ENCODE assay signal across 43 cellular contexts in the genomic region with DNA sequence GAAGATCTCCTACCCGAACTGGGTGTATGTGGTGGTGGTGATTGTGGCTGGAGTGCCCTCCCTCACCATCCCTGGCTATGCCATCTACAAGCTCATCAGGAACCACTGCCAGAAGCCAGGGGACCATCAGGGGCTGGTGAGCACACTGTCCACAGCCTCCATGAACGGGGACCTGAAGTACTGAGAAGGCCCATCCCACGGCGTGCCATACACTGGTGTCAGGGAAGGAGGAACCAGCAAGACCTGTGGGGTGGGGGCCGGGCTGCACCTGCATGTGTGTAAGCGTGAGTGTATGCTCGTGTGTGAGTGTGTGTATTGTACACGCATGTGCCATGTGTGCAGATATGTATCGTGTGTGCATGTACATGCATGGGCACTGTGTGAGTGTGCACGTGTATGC. TPM values are rescaled to one million over a fixed set of nuclear protein-coding genes. Genes with fewer than 3 reads are reported as not detected.
"Had no signal": no experiment of that assay in that cellular context is flagged by ENCODE, and none has a peak within 500 bp of the region (broad histone marks: within the 10 kb centered on the region; RNA-seq: fewer than 3 reads in every experiment).

No MANE protein-coding gene starts in this region.

- H3K36me3 ChIP-seq: brain microvascular endothelial cell, breast epithelium, cardiac muscle cell had no signal

- H3K27me3 ChIP-seq: body of pancreas, brain microvascular endothelial cell, cardiac muscle cell had no signal

- H3K4me1 ChIP-seq: body of pancreas, breast epithelium had no signal

- H3K27ac ChIP-seq: body of pancreas, brain microvascular endothelial cell, breast epithelium, cardiac muscle cell, VCaP had no signal

- H3K4me3 ChIP-seq: body of pancreas, breast epithelium, cardiac muscle cell had no signal

- H3K9me3 ChIP-seq: body of pancreas had no signal

- H3K27ac Mint-ChIP-seq: activated CD4-positive, alpha-beta memory T cell treated with anti-CD3 and anti-CD28 coated beads, Interleukin-2, amount 10 ng/mL, durations not matched to agents 7 days and 5 days; activated CD4-positive, alpha-beta T cell treated with anti-CD3 and anti-CD28 coated beads for 36 hours; activated CD4-positive, alpha-beta T cell treated with anti-CD3 and anti-CD28 coated beads, Interleukin-2, amount 10 ng/mL, durations not matched to agents 7 days and 5 days; activated CD8-positive, alpha-beta memory T cell treated with anti-CD3 and anti-CD28 coated beads, Interleukin-2, amount 10 ng/mL, durations not matched to agents 7 days and 5 days; activated CD8-positive, alpha-beta T cell treated with anti-CD3 and anti-CD28 coated beads, Interleukin-2, amount 10 ng/mL, durations not matched to agents 7 days and 5 days; activated naive CD4-positive, alpha-beta T cell treated with anti-CD3 and anti-CD28 coated beads, Interleukin-2, amount 10 ng/mL, durations not matched to agents 7 days and 5 days; activated naive CD4-positive, alpha-beta T cell treated with anti-CD3 and anti-CD28 coated beads, Interleukin-2, amount 50 U/mL, for 24 hours; activated naive CD8-positive, alpha-beta T cell; activated naive CD8-positive, alpha-beta T cell treated with anti-CD3 and anti-CD28 coated beads, Interleukin-2, amount 10 ng/mL, durations not matched to agents 7 days and 5 days; activated naive CD8-positive, alpha-beta T cell treated with anti-CD3 and anti-CD28 coated beads, Interleukin-2, amount 50 U/mL, for 24 hours; activated T-cell treated with anti-CD3 and anti-CD28 coated beads, Interleukin-2, amount 50 U/mL, for 24 hours; activated T-helper 2 cell treated with anti-CD3 and anti-CD28 coated beads, Interferon-gamma antibody, Interleukin-2, Interleukin-4, amounts not matched to agents 10 μg/mL and 5 μg/mL and 100 μg/mL, durations not matched to agents 14 hours and 24 hours and 36 hours; T-helper 1 cell treated with Interleukin-12 subunit alpha and Interleukin-12 subunit beta and Interleukin-4 antibody, amounts not matched to agents 30 μg/mL and 1 μg/mL, for 36 hours; T-helper 2 cell treated with Interferon-gamma antibody and Interleukin-4, amounts not matched to agents 5 μg/mL and 100 μg/mL, for 36 hours; WTC11 had no signal

- H3K36me3 Mint-ChIP-seq: activated CD8-positive, alpha-beta memory T cell treated with anti-CD3 and anti-CD28 coated beads, Interleukin-2, amount 10 ng/mL, durations not matched to agents 7 days and 5 days; activated naive CD4-positive, alpha-beta T cell treated with anti-CD3 and anti-CD28 coated beads, Interleukin-2, amount 10 ng/mL, durations not matched to agents 7 days and 5 days; activated naive CD4-positive, alpha-beta T cell treated with anti-CD3 and anti-CD28 coated beads, Interleukin-2, amount 50 U/mL, for 24 hours; activated naive CD8-positive, alpha-beta T cell; activated naive CD8-positive, alpha-beta T cell treated with anti-CD3 and anti-CD28 coated beads, Interleukin-2, amount 10 ng/mL, durations not matched to agents 7 days and 5 days; WTC11 had no signal

- H3K9me3 Mint-ChIP-seq: activated naive CD4-positive, alpha-beta T cell treated with anti-CD3 and anti-CD28 coated beads, Interleukin-2, amount 50 U/mL, for 24 hours; activated naive CD8-positive, alpha-beta T cell treated with anti-CD3 and anti-CD28 coated beads, Interleukin-2, amount 10 ng/mL, durations not matched to agents 7 days and 5 days; activated naive CD8-positive, alpha-beta T cell treated with anti-CD3 and anti-CD28 coated beads, Interleukin-2, amount 50 U/mL, for 24 hours; activated T-cell treated with anti-CD3 and anti-CD28 coated beads, Interleukin-2, amount 50 U/mL, for 24 hours; activated T-helper 2 cell treated with anti-CD3 and anti-CD28 coated beads, Interferon-gamma antibody, Interleukin-2, Interleukin-4, amounts not matched to agents 10 μg/mL and 5 μg/mL and 100 μg/mL, durations not matched to agents 14 hours and 24 hours and 36 hours; central memory CD8-positive, alpha-beta T cell; T-helper 2 cell treated with Interferon-gamma antibody and Interleukin-4, amounts not matched to agents 5 μg/mL and 100 μg/mL, for 36 hours had no signal

- H3K27me3 Mint-ChIP-seq: activated CD4-positive, alpha-beta memory T cell treated with anti-CD3 and anti-CD28 coated beads, Interleukin-2, amount 10 ng/mL, durations not matched to agents 7 days and 5 days; activated CD4-positive, alpha-beta T cell treated with anti-CD3 and anti-CD28 coated beads for 36 hours; activated naive CD4-positive, alpha-beta T cell treated with anti-CD3 and anti-CD28 coated beads, Interleukin-2, amount 50 U/mL, for 24 hours; activated naive CD8-positive, alpha-beta T cell; activated naive CD8-positive, alpha-beta T cell treated with anti-CD3 and anti-CD28 coated beads, Interleukin-2, amount 50 U/mL, for 24 hours; activated T-cell treated with anti-CD3 and anti-CD28 coated beads, Interleukin-2, amount 50 U/mL, for 24 hours had no signal

- H3K4me3 Mint-ChIP-seq: activated CD4-positive, alpha-beta memory T cell treated with anti-CD3 and anti-CD28 coated beads, Interleukin-2, amount 10 ng/mL, durations not matched to agents 7 days and 5 days; activated CD4-positive, alpha-beta T cell treated with anti-CD3 and anti-CD28 coated beads for 36 hours; activated CD4-positive, alpha-beta T cell treated with anti-CD3 and anti-CD28 coated beads, Interleukin-2, amount 10 ng/mL, durations not matched to agents 7 days and 5 days; activated CD8-positive, alpha-beta memory T cell treated with anti-CD3 and anti-CD28 coated beads, Interleukin-2, amount 10 ng/mL, durations not matched to agents 7 days and 5 days; activated CD8-positive, alpha-beta T cell treated with anti-CD3 and anti-CD28 coated beads, Interleukin-2, amount 10 ng/mL, durations not matched to agents 7 days and 5 days; activated naive CD4-positive, alpha-beta T cell treated with anti-CD3 and anti-CD28 coated beads, Interleukin-2, amount 10 ng/mL, durations not matched to agents 7 days and 5 days; activated naive CD4-positive, alpha-beta T cell treated with anti-CD3 and anti-CD28 coated beads, Interleukin-2, amount 50 U/mL, for 24 hours; activated naive CD8-positive, alpha-beta T cell; activated naive CD8-positive, alpha-beta T cell treated with anti-CD3 and anti-CD28 coated beads, Interleukin-2, amount 10 ng/mL, durations not matched to agents 7 days and 5 days; activated naive CD8-positive, alpha-beta T cell treated with anti-CD3 and anti-CD28 coated beads, Interleukin-2, amount 50 U/mL, for 24 hours; activated T-cell treated with anti-CD3 and anti-CD28 coated beads, Interleukin-2, amount 50 U/mL, for 24 hours; central memory CD8-positive, alpha-beta T cell; T-helper 1 cell treated with Interleukin-12 subunit alpha and Interleukin-12 subunit beta and Interleukin-4 antibody, amounts not matched to agents 30 μg/mL and 1 μg/mL, for 36 hours; T-helper 2 cell treated with Interferon-gamma antibody and Interleukin-4, amounts not matched to agents 5 μg/mL and 100 μg/mL, for 36 hours; WTC11 had no signal

- ATAC-seq: activated CD4-positive, alpha-beta T cell treated with anti-CD3 and anti-CD28 coated beads for 36 hours; activated CD4-positive, CD25-positive, alpha-beta regulatory T cell treated with anti-CD3 and anti-CD28 coated beads, Interleukin-2, amount 50 U/mL, for 24 hours; activated CD8-positive, alpha-beta memory T cell treated with anti-CD3 and anti-CD28 coated beads, Interleukin-2, amount 10 ng/mL, durations not matched to agents 7 days and 5 days; activated CD8-positive, alpha-beta T cell treated with anti-CD3 and anti-CD28 coated beads, Interleukin-2, amount 10 ng/mL, durations not matched to agents 7 days and 5 days; activated naive CD8-positive, alpha-beta T cell treated with anti-CD3 and anti-CD28 coated beads, Interleukin-2, amount 50 U/mL, for 24 hours; body of pancreas; WTC11 had no signal

- FAIRE-seq: astrocyte, TTC549 had no signal

- H3K4me1 Mint-ChIP-seq: activated CD4-positive, alpha-beta memory T cell treated with anti-CD3 and anti-CD28 coated beads, Interleukin-2, amount 10 ng/mL, durations not matched to agents 7 days and 5 days; activated CD4-positive, alpha-beta T cell treated with anti-CD3 and anti-CD28 coated beads for 36 hours; activated CD4-positive, alpha-beta T cell treated with anti-CD3 and anti-CD28 coated beads, Interleukin-2, amount 10 ng/mL, durations not matched to agents 7 days and 5 days; activated CD8-positive, alpha-beta memory T cell treated with anti-CD3 and anti-CD28 coated beads, Interleukin-2, amount 10 ng/mL, durations not matched to agents 7 days and 5 days; activated naive CD8-positive, alpha-beta T cell treated with anti-CD3 and anti-CD28 coated beads, Interleukin-2, amount 50 U/mL, for 24 hours; central memory CD8-positive, alpha-beta T cell had no signal

- DNase-seq: activated CD4-positive, alpha-beta memory T cell treated with anti-CD3 and anti-CD28 coated beads, Interleukin-2, amount 10 ng/mL, durations not matched to agents 7 days and 5 days; activated CD4-positive, alpha-beta T cell treated with anti-CD3 and anti-CD28 coated beads for 1 hour; activated CD4-positive, alpha-beta T cell treated with anti-CD3 and anti-CD28 coated beads for 36 hours; activated CD4-positive, alpha-beta T cell treated with anti-CD3 and anti-CD28 coated beads for 48 hours; activated CD4-positive, alpha-beta T cell treated with anti-CD3 and anti-CD28 coated beads, Interleukin-2, amount 10 ng/mL, durations not matched to agents 7 days and 5 days; activated CD4-positive, alpha-beta T cell treated with anti-CD3 and anti-CD28 coated beads, Interleukin-2, amount 50 U/mL, for 48 hours; activated CD4-positive, CD25-positive, alpha-beta regulatory T cell; activated CD8-positive, alpha-beta memory T cell treated with anti-CD3 and anti-CD28 coated beads for 24 hours; activated CD8-positive, alpha-beta memory T cell treated with anti-CD3 and anti-CD28 coated beads, Interleukin-2, amount 10 ng/mL, durations not matched to agents 7 days and 5 days; activated CD8-positive, alpha-beta memory T cell treated with anti-CD3 and anti-CD28 coated beads, Interleukin-2, amount 50 U/mL, for 48 hours; activated CD8-positive, alpha-beta T cell treated with anti-CD3 and anti-CD28 coated beads, Interleukin-2, amount 10 ng/mL, durations not matched to agents 7 days and 5 days; activated effector memory CD4-positive, alpha-beta T cell treated with Interleukin-2 at 50 U/mL for 16 hours; activated gamma-delta T cell; activated naive CD4-positive, alpha-beta T cell treated with anti-CD3 and anti-CD28 coated beads, Interleukin-2, amount 10 ng/mL, durations not matched to agents 7 days and 5 days; activated naive CD4-positive, alpha-beta T cell treated with Interleukin-2 at 50 U/mL for 16 hours; activated naive CD8-positive, alpha-beta T cell treated with anti-CD3 and anti-CD28 coated beads, Interleukin-2, amount 10 ng/mL, durations not matched to agents 7 days and 5 days; activated naive CD8-positive, alpha-beta T cell treated with anti-CD3 and anti-CD28 coated beads, Interleukin-2, amount 50 U/mL, for 24 hours; activated T-cell treated with anti-CD3 and anti-CD28 coated beads, Interleukin-2, amount 50 U/mL, for 24 hours; activated T-cell treated with anti-CD3 and anti-CD28 coated beads, Interleukin-2, amount 50 U/mL, for 48 hours; amniotic stem cell; aorta; body of pancreas; brain microvascular endothelial cell; caudate nucleus; cerebellar nuclear complex; SW 1271; T-helper 1 cell; T-helper 2 cell; T-helper 9 cell had no signal

RNA-seq across cellular contexts. Expression of a gene that starts 3.5 kb away (rescaled TPM):
- total RNA-seq: activated CD4-positive, alpha-beta memory T cell treated with anti-CD3 and anti-CD28 coated beads, Interleukin-2, amount 10 ng/mL, durations not matched to agents 7 days and 5 days; activated CD4-positive, alpha-beta T cell treated with anti-CD3 and anti-CD28 coated beads for 36 hours; activated CD4-positive, alpha-beta T cell treated with anti-CD3 and anti-CD28 coated beads, Interleukin-2, amount 10 ng/mL, durations not matched to agents 7 days and 5 days; activated CD8-positive, alpha-beta memory T cell treated with anti-CD3 and anti-CD28 coated beads, Interleukin-2, amount 10 ng/mL, durations not matched to agents 7 days and 5 days; activated CD8-positive, alpha-beta T cell treated with anti-CD3 and anti-CD28 coated beads, Interleukin-2, amount 10 ng/mL, durations not matched to agents 7 days and 5 days; activated naive CD8-positive, alpha-beta T cell treated with anti-CD3 and anti-CD28 coated beads, Interleukin-2, amount 10 ng/mL, durations not matched to agents 7 days and 5 days; activated T-helper 2 cell treated with anti-CD3 and anti-CD28 coated beads, Interferon-gamma antibody, Interleukin-2, Interleukin-4, amounts not matched to agents 10 μg/mL and 5 μg/mL and 100 μg/mL, durations not matched to agents 14 hours and 24 hours and 36 hours; aorta; astrocyte; body of pancreas; breast epithelium; cardiac muscle cell; WTC11 had no signal
- polyA plus RNA-seq: adipose tissue, aorta, cardiac muscle cell had no signal

RNA-seq across cellular contexts. Expression of a gene that starts 20.3 kb away (rescaled TPM):
- total RNA-seq: activated CD4-positive, alpha-beta memory T cell treated with anti-CD3 and anti-CD28 coated beads, Interleukin-2, amount 10 ng/mL, durations not matched to agents 7 days and 5 days; activated CD4-positive, alpha-beta T cell treated with anti-CD3 and anti-CD28 coated beads for 36 hours; activated CD4-positive, alpha-beta T cell treated with anti-CD3 and anti-CD28 coated beads, Interleukin-2, amount 10 ng/mL, durations not matched to agents 7 days and 5 days; activated CD8-positive, alpha-beta memory T cell treated with anti-CD3 and anti-CD28 coated beads, Interleukin-2, amount 10 ng/mL, durations not matched to agents 7 days and 5 days; activated CD8-positive, alpha-beta T cell treated with anti-CD3 and anti-CD28 coated beads, Interleukin-2, amount 10 ng/mL, durations not matched to agents 7 days and 5 days; activated naive CD8-positive, alpha-beta T cell treated with anti-CD3 and anti-CD28 coated beads, Interleukin-2, amount 10 ng/mL, durations not matched to agents 7 days and 5 days; activated T-helper 2 cell treated with anti-CD3 and anti-CD28 coated beads, Interferon-gamma antibody, Interleukin-2, Interleukin-4, amounts not matched to agents 10 μg/mL and 5 μg/mL and 100 μg/mL, durations not matched to agents 14 hours and 24 hours and 36 hours; astrocyte; breast epithelium had no signal
